Comparison of ENCODE assay signal across 17 cellular contexts in the genomic region with DNA sequence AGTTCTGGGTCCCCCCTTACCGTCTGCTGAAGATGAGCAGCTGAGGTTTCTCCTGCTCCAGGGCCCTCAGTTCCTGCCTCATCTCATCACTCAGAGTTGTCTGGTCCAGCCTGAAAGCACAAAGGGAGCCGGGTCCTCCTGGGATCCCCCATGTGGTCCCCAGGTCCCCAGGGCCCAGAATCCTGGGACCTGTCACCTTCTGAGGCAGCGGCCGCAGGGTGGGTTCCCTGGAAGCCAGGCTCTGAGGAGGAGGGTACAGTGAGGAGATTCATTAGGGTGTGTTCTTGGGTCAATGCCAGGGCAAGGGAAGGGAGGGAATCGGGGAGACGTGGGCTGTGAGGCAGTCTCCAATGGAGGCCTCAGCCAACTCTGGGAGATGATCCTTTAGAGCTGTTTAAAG.
"Had no signal": no experiment of that assay in that cellular context is flagged by ENCODE, and none has a peak within 500 bp of the region (broad histone marks: within the 10 kb centered on the region; RNA-seq: fewer than 3 reads in every experiment).

No MANE protein-coding gene starts in this region.

- H3K36me3 ChIP-seq: breast epithelium had no signal

- ATAC-seq: esophagus mucosa, mucosa of descending colon, T-cell had no signal

- H3K27ac Mint-ChIP-seq: immature natural killer cell, T-cell had no signal

- H3K4me3 ChIP-seq: breast epithelium, dorsolateral prefrontal cortex, lung, mucosa of descending colon, sigmoid colon, SK-N-MC had no signal

- H3K9me3 ChIP-seq: breast epithelium, mucosa of descending colon, sigmoid colon had no signal

- H3K27ac ChIP-seq: breast epithelium, dorsolateral prefrontal cortex, SK-N-MC, VCaP had no signal

- FAIRE-seq: urothelium cell line had no signal

- H3K4me3 Mint-ChIP-seq: immature natural killer cell, nephron, T-cell had no signal

- DNase-seq: activated CD4-positive, alpha-beta T cell treated with anti-CD3 and anti-CD28 coated beads for 4 hours; activated T-cell treated with anti-CD3 and anti-CD28 coated beads, Interleukin-2, amount 50 U/mL, for 1 hour; immature natural killer cell; left cardiac atrium; mucosa of descending colon; sigmoid colon; stimulated activated CD4-positive, alpha-beta T cell treated with anti-CD3 and anti-CD28 coated beads, Interleukin-2, amount 100 ng/mL, for 48 hours; stimulated activated CD8-positive, alpha-beta memory T cell treated with anti-CD3 and anti-CD28 coated beads, Interleukin-4, amount 100 ng/mL, for 48 hours; T-cell had no signal

- H3K4me1 ChIP-seq: breast epithelium had no signal

- H3K4me1 Mint-ChIP-seq: immature natural killer cell, nephron, T-cell had no signal

- H3K27me3 Mint-ChIP-seq: T-cell had no signal

- H3K27me3 ChIP-seq: breast epithelium, dorsolateral prefrontal cortex, sigmoid colon had no signal

- H3K9me3 Mint-ChIP-seq: immature natural killer cell, nephron, T-cell had no signal
